1 cellular context compared by ENCODE assay signal in the genomic region with DNA sequence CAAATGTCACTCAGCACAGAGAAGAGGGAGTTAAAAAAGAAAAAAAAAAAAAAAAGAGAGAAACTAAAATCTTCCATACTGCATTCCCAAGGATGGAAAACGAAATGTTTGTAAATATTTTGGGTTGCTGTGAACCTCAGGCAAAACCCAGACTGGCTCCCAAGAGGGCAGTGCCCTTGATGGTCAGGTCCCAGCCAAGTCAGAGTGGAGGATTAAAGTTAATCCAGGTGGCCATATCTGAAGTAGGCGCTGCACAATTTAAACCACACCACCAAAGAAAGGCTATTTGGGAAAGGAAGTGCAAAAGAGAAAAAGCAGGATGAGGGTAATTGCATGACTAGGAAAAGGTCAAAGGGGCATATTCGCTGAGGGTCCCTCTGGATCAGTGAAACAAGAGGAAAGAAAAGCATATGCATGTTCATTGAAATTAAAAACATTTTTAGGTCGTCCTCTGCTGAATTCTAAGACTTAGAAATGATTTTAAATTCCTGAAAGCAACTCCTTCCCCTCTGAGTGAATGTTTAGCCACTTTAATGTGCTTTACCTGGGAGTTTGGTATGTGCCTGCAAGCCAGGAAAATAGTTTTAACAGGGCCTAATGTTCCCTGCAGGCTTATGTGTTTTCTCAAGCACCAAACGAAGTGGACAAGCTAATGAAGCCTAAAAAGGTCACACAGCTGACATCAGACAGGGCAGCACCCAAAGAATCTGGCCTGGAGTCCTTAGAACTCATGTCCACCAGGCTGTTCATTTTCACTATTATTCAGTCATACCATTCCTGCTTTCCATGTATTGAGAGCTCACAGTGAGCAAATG.
TF ChIP-seq lines count a peak whose summit lies in the region.

No MANE protein-coding gene starts in this region.

TF ChIP-seq in neural cell, 6 proteins besides CTCF, POLR2A, EP300 and RAD21 (continued from another document):
- TF ChIP-seq SMC3 (conservative IDR thresholded peaks at IDR 0.05; ENCODE audit: poor library complexity) (no peak), MXI1 (conservative IDR thresholded peaks at IDR 0.05; ENCODE audit: poor library complexity, severe bottlenecking) (no peak), POLR2AphosphoS5 (IDR thresholded peaks at IDR 0.05) (no peak)
- TF ChIP-seq, protein P1, sequence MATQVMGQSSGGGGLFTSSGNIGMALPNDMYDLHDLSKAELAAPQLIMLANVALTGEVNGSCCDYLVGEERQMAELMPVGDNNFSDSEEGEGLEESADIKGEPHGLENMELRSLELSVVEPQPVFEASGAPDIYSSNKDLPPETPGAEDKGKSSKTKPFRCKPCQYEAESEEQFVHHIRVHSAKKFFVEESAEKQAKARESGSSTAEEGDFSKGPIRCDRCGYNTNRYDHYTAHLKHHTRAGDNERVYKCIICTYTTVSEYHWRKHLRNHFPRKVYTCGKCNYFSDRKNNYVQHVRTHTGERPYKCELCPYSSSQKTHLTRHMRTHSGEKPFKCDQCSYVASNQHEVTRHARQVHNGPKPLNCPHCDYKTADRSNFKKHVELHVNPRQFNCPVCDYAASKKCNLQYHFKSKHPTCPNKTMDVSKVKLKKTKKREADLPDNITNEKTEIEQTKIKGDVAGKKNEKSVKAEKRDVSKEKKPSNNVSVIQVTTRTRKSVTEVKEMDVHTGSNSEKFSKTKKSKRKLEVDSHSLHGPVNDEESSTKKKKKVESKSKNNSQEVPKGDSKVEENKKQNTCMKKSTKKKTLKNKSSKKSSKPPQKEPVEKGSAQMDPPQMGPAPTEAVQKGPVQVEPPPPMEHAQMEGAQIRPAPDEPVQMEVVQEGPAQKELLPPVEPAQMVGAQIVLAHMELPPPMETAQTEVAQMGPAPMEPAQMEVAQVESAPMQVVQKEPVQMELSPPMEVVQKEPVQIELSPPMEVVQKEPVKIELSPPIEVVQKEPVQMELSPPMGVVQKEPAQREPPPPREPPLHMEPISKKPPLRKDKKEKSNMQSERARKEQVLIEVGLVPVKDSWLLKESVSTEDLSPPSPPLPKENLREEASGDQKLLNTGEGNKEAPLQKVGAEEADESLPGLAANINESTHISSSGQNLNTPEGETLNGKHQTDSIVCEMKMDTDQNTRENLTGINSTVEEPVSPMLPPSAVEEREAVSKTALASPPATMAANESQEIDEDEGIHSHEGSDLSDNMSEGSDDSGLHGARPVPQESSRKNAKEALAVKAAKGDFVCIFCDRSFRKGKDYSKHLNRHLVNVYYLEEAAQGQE (IDR thresholded peaks at IDR 0.05; ENCODE audit: borderline replicate concordance): no peak
